ENCODE assay signal across 31 cellular contexts in genomic region chr4:57114973-57115372, GRCh38. TPM values are rescaled to one million over a fixed set of nuclear protein-coding genes. Genes with fewer than 3 reads are reported as not detected.
DNase-seq lines count a peak whose midpoint lies in the region; ATAC-seq and TF ChIP-seq lines count a peak whose summit lies in the region.
"Had no signal": no experiment of that assay in that cellular context is flagged by ENCODE, and none has a peak within 500 bp of the region (broad histone marks: within the 10 kb centered on the region; RNA-seq: fewer than 3 reads in every experiment).

No MANE protein-coding gene starts in this region.

- H3K9me2 ChIP-seq in SK-N-SH = no peaks in the 10 kb centered on the region

- DNase-seq in SK-N-SH (no peak), amniotic epithelial cell (ENCODE audit: low read depth) (peak; percentile 53), iris pigment epithelial cell (ENCODE audit: low read depth) (peak; percentile 78), tibial artery (no peak), G401 (ENCODE audit: low spot score) (no peak), breast epithelium (ENCODE audit: low spot score in 2 of 2) (no peak)
- DNase-seq in T-helper 2 cell treated with Interferon-gamma antibody and Interleukin-4, amounts not matched to agents 5 μg/mL and 100 μg/mL, for 36 hours (ENCODE audit: low spot score) = no peak
- DNase-seq: activated naive CD4-positive, alpha-beta T cell treated with anti-CD3 and anti-CD28 coated beads, Interleukin-2, amount 50 U/mL, for 16 hours; activated T-cell treated with anti-CD3 and anti-CD28 coated beads, Interleukin-2, amount 50 U/mL, for 72 hours; anterior cingulate cortex; DND-41; foreskin melanocyte; H7; hippocampal formation; mucosa of descending colon; NCI-H2029; NCI-H446 treated with DMSO at 0.1 percent for 48 hours; OCI-M1; SHP77; stimulated activated CD4-positive, alpha-beta T cell treated with anti-CD3 and anti-CD28 coated beads, Interleukin-2, amount 100 ng/mL, for 24 hours; testis had no signal

- CTCF ChIA-PET in SK-N-SH (lab: Yijun Ruan, JAX) = interaction anchor here (2.5 kb wide), 1 partner anchor 49 kb away, joined by 11 read pairs; no protein-coding TSS in a partner anchor

- H3K9me3 Mint-ChIP-seq in T-helper 2 cell treated with Interferon-gamma antibody and Interleukin-4, amounts not matched to agents 5 μg/mL and 100 μg/mL, for 36 hours = no peaks in the 10 kb centered on the region
- H3K9me3 Mint-ChIP-seq: activated T-cell treated with anti-CD3 and anti-CD28 coated beads, Interleukin-2, amount 50 U/mL, for 72 hours; central memory CD8-positive, alpha-beta T cell; neural crest cell; stimulated activated memory B cell treated with anti-CD40 and anti-IgM and Interleukin-4, amounts not matched to agents 10 μg/mL and 1 μg/mL and 100 μg/mL, for 72 hours had no signal

- H3K4me1 Mint-ChIP-seq in T-helper 2 cell treated with Interferon-gamma antibody and Interleukin-4, amounts not matched to agents 5 μg/mL and 100 μg/mL, for 36 hours (ENCODE audit: low read depth) = peaks cover 13% of the 10 kb centered on the region

- H3K4me1 ChIP-seq in SK-N-SH (ENCODE audit: control insufficient read depth in 1 of 2, insufficient read depth in 2 of 2, low read depth in 1 of 2, low read length in 1 of 2) (peaks cover 19 to 38% of the 10 kb centered on the region in 2 experiments), tibial artery (peaks cover 0 to 61% (median 51%) of the 10 kb centered on the region in 4 donors), breast epithelium (no peaks in the 10 kb centered on the region)
- H3K4me1 ChIP-seq: testis had no signal

- H3K4me2 ChIP-seq in SK-N-SH = 0 out of 2 replicates have a peak overlapping the region, but pooled peaks have one; percentile 49

- in situ Hi-C loops in G401 (cut with HindIII; ENCODE audit: low sequenced_read_pairs) = no loop called here

- no peaks in the 10 kb centered on the region for H3K79me2 ChIP-seq in SK-N-SH (ENCODE audit: insufficient read depth)

- H3K9ac ChIP-seq in SK-N-SH = no peak overlapping the region
- H3K9ac ChIP-seq: BLaER1 had no signal

- intact Hi-C loops in tibial artery (cut with DNase I; ENCODE audit: low total_unique reads) = no loop called here
- intact Hi-C loops in breast epithelium (cut with DNase I; ENCODE audit: low total_unique reads) = no loop called here

- H2AFZ ChIP-seq in SK-N-SH (ENCODE audit: low read depth) = no peak overlapping the region

- H3K9me3 ChIP-seq in SK-N-SH = no peaks in the 10 kb centered on the region
- no peaks in the 10 kb centered on the region for H3K9me3 ChIP-seq in tibial artery
- H3K9me3 ChIP-seq in breast epithelium = no peaks in the 10 kb centered on the region
- H3K9me3 ChIP-seq: BLaER1, mucosa of descending colon, testis had no signal

- H3F3A ChIP-seq in SK-N-SH (replicated peaks; ENCODE audit: insufficient read depth) = peaks cover 30% of the 10 kb centered on the region

- H3K27me3 ChIP-seq in SK-N-SH (ENCODE audit: insufficient read depth) (no peaks in the 10 kb centered on the region), tibial artery (no peaks in the 10 kb centered on the region), breast epithelium (no peaks in the 10 kb centered on the region)
- H3K27me3 ChIP-seq: BLaER1, testis had no signal

- H3K36me3 ChIP-seq in SK-N-SH (replicated peaks in 1 of 2; ENCODE audit: control insufficient read depth in 1 of 2, insufficient read depth in 2 of 2, low read length in 1 of 2) (no peaks in the 10 kb centered on the region), tibial artery (no peaks in the 10 kb centered on the region), breast epithelium (no peaks in the 10 kb centered on the region)
- H3K36me3 ChIP-seq: BLaER1 had no signal

- H3K27ac ChIP-seq in SK-N-SH (ENCODE audit: low read depth in 2 of 2, low read length in 1 of 2) (peak overlapping the region in 1 of 2 experiments; percentile 39; a peak in 2 of 4 replicates), tibial artery (peak overlapping the region in 1 of 2 donors; percentile 82), breast epithelium (no peak overlapping the region)
- H3K27ac ChIP-seq: BLaER1, epithelial cell of prostate, skin epidermis, testis had no signal

- ATAC-seq in SK-N-SH treated with all-trans-retinoic acid at 6 μM for 48 hours = no peak; the same call in 2 of the 3 replicates
- ATAC-seq: activated T-cell treated with anti-CD3 and anti-CD28 coated beads, Interleukin-2, amount 50 U/mL, for 72 hours; K562; mucosa of descending colon; stimulated activated memory B cell treated with anti-CD40 and anti-IgM and Interleukin-4, amounts not matched to agents 10 μg/mL and 1 μg/mL and 100 μg/mL, for 72 hours had no signal

- TF ChIP-seq RAD21 in SK-N-SH (IDR thresholded peaks at IDR 0.05; ENCODE audit: low read length) = no peak

- POLR2A ChIA-PET in SK-N-SH (lab: Yijun Ruan, JAX) = no interaction called here

- H3K27me3 Mint-ChIP-seq in T-helper 2 cell treated with Interferon-gamma antibody and Interleukin-4, amounts not matched to agents 5 μg/mL and 100 μg/mL, for 36 hours (ENCODE audit: low read depth) = peaks cover 54% of the 10 kb centered on the region

- H3K4me3 ChIP-seq in SK-N-SH (ENCODE audit: low read depth in 2 of 2, low read length in 1 of 2) (no peak overlapping the region), tibial artery (no peak overlapping the region), breast epithelium (no peak overlapping the region)
- H3K4me3 ChIP-seq: BLaER1, K562, mucosa of descending colon, skin epidermis, testis had no signal

- TF ChIP-seq POLR2A in breast epithelium (IDR thresholded peaks at IDR 0.05) = no peak

- TF ChIP-seq CTCF in SK-N-SH (IDR thresholded peaks at IDR 0.05) = no peak
- no peak for TF ChIP-seq CTCF in tibial artery (IDR thresholded peaks at IDR 0.05)
- TF ChIP-seq CTCF in breast epithelium (IDR thresholded peaks at IDR 0.05) = no peak

- no peak overlapping the region for H3K27ac Mint-ChIP-seq in T-helper 2 cell treated with Interferon-gamma antibody and Interleukin-4, amounts not matched to agents 5 μg/mL and 100 μg/mL, for 36 hours
- H3K27ac Mint-ChIP-seq: activated T-cell treated with anti-CD3 and anti-CD28 coated beads, Interleukin-2, amount 50 U/mL, for 72 hours; progenitor cell of endocrine pancreas; stimulated activated memory B cell treated with anti-CD40 and anti-IgM and Interleukin-4, amounts not matched to agents 10 μg/mL and 1 μg/mL and 100 μg/mL, for 72 hours had no signal

- H4K20me1 ChIP-seq in SK-N-SH (ENCODE audit: insufficient read depth) = no peaks in the 10 kb centered on the region
- H4K20me1 ChIP-seq: BLaER1 had no signal

- H3K36me3 Mint-ChIP-seq in T-helper 2 cell treated with Interferon-gamma antibody and Interleukin-4, amounts not matched to agents 5 μg/mL and 100 μg/mL, for 36 hours (ENCODE audit: low read depth) = no peaks in the 10 kb centered on the region
- H3K36me3 Mint-ChIP-seq: stimulated activated memory B cell treated with anti-CD40 and anti-IgM and Interleukin-4, amounts not matched to agents 10 μg/mL and 1 μg/mL and 100 μg/mL, for 72 hours had no signal

- no peak overlapping the region for H3K4me3 Mint-ChIP-seq in T-helper 2 cell treated with Interferon-gamma antibody and Interleukin-4, amounts not matched to agents 5 μg/mL and 100 μg/mL, for 36 hours
- H3K4me3 Mint-ChIP-seq: activated T-cell treated with anti-CD3 and anti-CD28 coated beads, Interleukin-2, amount 50 U/mL, for 72 hours; central memory CD8-positive, alpha-beta T cell; neural crest cell; stimulated activated memory B cell treated with anti-CD40 and anti-IgM and Interleukin-4, amounts not matched to agents 10 μg/mL and 1 μg/mL and 100 μg/mL, for 72 hours had no signal

- no peak for TF ChIP-seq EP300 in SK-N-SH (IDR thresholded peaks at IDR 0.05; ENCODE audit: borderline replicate concordance in 1 of 2, low read depth in 1 of 2, low read length in 1 of 2)

TF ChIP-seq in SK-N-SH, 30 proteins besides CTCF, POLR2A, EP300 and RAD21:
- TF ChIP-seq MEF2A (IDR thresholded peaks at IDR 0.05; ENCODE audit: borderline replicate concordance, low read depth) (no peak), NFIC (IDR thresholded peaks at IDR 0.05; ENCODE audit: borderline replicate concordance) (no peak), USF2 (IDR thresholded peaks at IDR 0.05; ENCODE audit: borderline replicate concordance, low read depth, low read length) (no peak), MXI1 (IDR thresholded peaks at IDR 0.05; ENCODE audit: low read depth, low read length) (no peak)

TF ChIP-seq in SK-N-SH treated with all-trans-retinoic acid at 6 μM for 48 hours, 23 proteins besides CTCF, POLR2A, EP300 and RAD21 (continues in another document):
- TF ChIP-seq TOX (CRISPR knock-in tag; IDR thresholded peaks at IDR 0.05; ENCODE audit: borderline replicate concordance) = no peak
- TF ChIP-seq SNAI2 (CRISPR knock-in tag; IDR thresholded peaks at IDR 0.05) = no peak
- no peak for TF ChIP-seq ZNF8 (CRISPR knock-in tag; IDR thresholded peaks at IDR 0.05)
- TF ChIP-seq ZFP30 (CRISPR knock-in tag; IDR thresholded peaks at IDR 0.05) = no peak
- TF ChIP-seq PATZ1 (CRISPR knock-in tag; IDR thresholded peaks at IDR 0.05; ENCODE audit: borderline replicate concordance) = no peak
- TF ChIP-seq OSR1 (CRISPR knock-in tag; IDR thresholded peaks at IDR 0.05) = no peak
- no peak for TF ChIP-seq CSDC2 (CRISPR knock-in tag; IDR thresholded peaks at IDR 0.05)
- no peak for TF ChIP-seq GLIS3 (CRISPR knock-in tag; IDR thresholded peaks at IDR 0.05)
- no peak for TF ChIP-seq ZNF70 (CRISPR knock-in tag; IDR thresholded peaks at IDR 0.05)

RNA-seq across cellular contexts. Expression of gene IGFBP7, which starts 4.8 kb away (rescaled TPM):
- polyA plus RNA-seq in SK-N-SH (2012; rRNA removed) = 0.38 and 0.71 TPM in 2 replicates
- polyA plus RNA-seq in SK-N-SH (2012; cell fraction: cytosol; rRNA removed) = 0.39 and 0.67 TPM in 2 replicates
- polyA plus RNA-seq in SK-N-SH (2012; cell fraction: nucleus; rRNA removed) = 0.77 and 1.4 TPM in 2 replicates
- total RNA-seq in G401 (2014; rRNA removed; shearing (Covaris generic)) = 11.1 and 18.2 TPM in 2 replicates
- 100 to 1,000 TPM; 205 to 769 (median 622) TPM for total RNA-seq in breast epithelium
- total RNA-seq: activated CD8-positive, alpha-beta memory T cell treated with anti-CD3 and anti-CD28 coated beads for 36 hours; activated T-cell treated with anti-CD3 and anti-CD28 coated beads, Interleukin-2, amount 50 U/mL, for 72 hours had no signal

Comparison
In these comparisons a context has a peak if more than half of its experiments do, and no peak if none do; other contexts are left out.
1. DNase-seq: peak in amniotic epithelial cell (single experiment) and iris pigment epithelial cell (single experiment); none in SK-N-SH (single experiment), tibial artery (0 of 2), T-helper 2 cell treated with Interferon-gamma antibody and Interleukin-4, amounts not matched to agents 5 μg/mL and 100 μg/mL, for 36 hours (single experiment), G401 (single experiment) and breast epithelium (0 of 2).
2. RNA of gene IGFBP7, which starts 4.8 kb away (total RNA-seq): 205 to 769 TPM in breast epithelium; 11.1 to 18.2 TPM in G401; every median in the first group is over 10 times any median in the second.